10 cellular contexts compared by ENCODE assay signal in the genomic region with DNA sequence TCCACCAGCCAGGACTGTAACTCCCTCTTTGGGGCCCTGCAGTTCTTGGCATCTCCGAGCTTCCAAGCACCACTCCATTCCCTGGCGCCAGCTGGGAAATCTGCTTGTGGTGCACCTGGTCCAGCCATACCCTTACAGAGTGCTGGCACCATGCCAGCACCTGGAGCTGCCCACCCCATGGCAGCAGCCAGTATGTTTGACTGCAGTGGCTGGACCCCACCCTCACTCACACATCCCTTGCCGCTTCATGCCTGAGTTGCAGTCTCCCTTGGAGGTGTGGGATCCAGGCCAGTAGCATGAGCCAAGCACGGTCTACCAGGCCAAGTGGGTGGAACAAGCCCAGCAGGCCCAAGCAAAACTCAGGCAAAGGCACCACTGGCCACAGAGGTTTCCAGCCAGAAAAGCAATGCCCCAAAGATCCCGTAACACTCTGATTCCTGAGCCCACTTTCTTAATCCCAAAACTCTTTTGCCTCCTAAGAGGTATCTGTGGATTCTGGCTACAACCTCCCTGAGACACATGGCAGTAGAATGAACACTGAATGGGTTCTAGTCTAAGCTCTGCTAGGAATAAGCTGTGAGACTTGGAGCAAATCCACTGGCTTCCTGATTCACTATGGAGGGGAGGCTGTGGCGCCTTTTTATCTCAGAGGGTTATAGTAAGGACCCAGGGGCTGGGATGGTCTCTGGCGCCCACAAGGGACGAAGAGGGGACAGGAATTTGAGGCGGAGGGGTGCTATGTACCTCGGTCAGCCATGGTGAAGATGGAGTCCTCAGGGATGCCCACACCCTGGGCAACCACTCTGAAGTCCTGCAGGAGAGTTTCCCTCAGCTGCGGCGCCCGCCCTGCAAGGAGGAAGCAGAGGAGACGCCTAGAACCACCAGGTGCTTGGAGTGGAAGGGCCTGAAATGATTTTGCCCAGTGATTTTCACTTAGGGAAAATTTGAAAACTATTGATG. TPM values are rescaled to one million over a fixed set of nuclear protein-coding genes. Genes with fewer than 3 reads are reported as not detected.
DNase-seq lines count a peak whose midpoint lies in the region; ATAC-seq and TF ChIP-seq lines count a peak whose summit lies in the region.
"Had no signal": no experiment of that assay in that cellular context is flagged by ENCODE, and none has a peak within 500 bp of the region (broad histone marks: within the 10 kb centered on the region; RNA-seq: fewer than 3 reads in every experiment).

No MANE protein-coding gene starts in this region.

- no peak overlapping the region for H3K4me3 Mint-ChIP-seq in activated naive CD8-positive, alpha-beta T cell treated with anti-CD3 and anti-CD28 coated beads for 36 hours
- H3K4me3 Mint-ChIP-seq: activated CD8-positive, alpha-beta memory T cell treated with anti-CD3 and anti-CD28 coated beads, Interleukin-2, amount 10 ng/mL, durations not matched to agents 7 days and 5 days; CD8-positive, alpha-beta T cell had no signal

- DNase-seq in BE2C (no peak), NCI-H1105 treated with DMSO at 0.1 percent for 48 hours (lab: John Stamatoyannopoulos, UW) (peak; percentile 88), colonic mucosa (peak; percentile 51), mucosa of descending colon (peak in 2 of 3 donors; percentile 51 to 60), occipital lobe (lab: John Stamatoyannopoulos, UW) (no peak), GF-D8 (lab: John Stamatoyannopoulos, UW) (no peak)
- no peak for DNase-seq in activated naive CD8-positive, alpha-beta T cell treated with anti-CD3 and anti-CD28 coated beads for 36 hours
- DNase-seq: activated CD8-positive, alpha-beta memory T cell treated with anti-CD3 and anti-CD28 coated beads, Interleukin-2, amount 10 ng/mL, durations not matched to agents 7 days and 5 days; CD8-positive, alpha-beta T cell had no signal

- H3K36me3 Mint-ChIP-seq in activated naive CD8-positive, alpha-beta T cell treated with anti-CD3 and anti-CD28 coated beads for 36 hours = no peaks in the 10 kb centered on the region
- H3K36me3 Mint-ChIP-seq: activated CD8-positive, alpha-beta memory T cell treated with anti-CD3 and anti-CD28 coated beads, Interleukin-2, amount 10 ng/mL, durations not matched to agents 7 days and 5 days; CD8-positive, alpha-beta T cell had no signal

- no peaks in the 10 kb centered on the region for H3K4me1 Mint-ChIP-seq in activated naive CD8-positive, alpha-beta T cell treated with anti-CD3 and anti-CD28 coated beads for 36 hours
- H3K4me1 Mint-ChIP-seq: activated CD8-positive, alpha-beta memory T cell treated with anti-CD3 and anti-CD28 coated beads, Interleukin-2, amount 10 ng/mL, durations not matched to agents 7 days and 5 days had no signal

- H3K27me3 ChIP-seq in BE2C (no peaks in the 10 kb centered on the region), colonic mucosa (no peaks in the 10 kb centered on the region)

- peaks cover 17% of the 10 kb centered on the region for H3K27me3 Mint-ChIP-seq in activated naive CD8-positive, alpha-beta T cell treated with anti-CD3 and anti-CD28 coated beads for 36 hours

- no peak overlapping the region for H3K27ac Mint-ChIP-seq in activated naive CD8-positive, alpha-beta T cell treated with anti-CD3 and anti-CD28 coated beads for 36 hours
- H3K27ac Mint-ChIP-seq: activated CD8-positive, alpha-beta memory T cell treated with anti-CD3 and anti-CD28 coated beads, Interleukin-2, amount 10 ng/mL, durations not matched to agents 7 days and 5 days; CD8-positive, alpha-beta T cell had no signal

- no peak overlapping the region for H3K9ac ChIP-seq in colonic mucosa (ENCODE audit: low read depth in 2 of 2, low read length in 2 of 2)

- peak; percentile 20; the same call in 1 of the 2 replicates for TF ChIP-seq CTCF in BE2C (IDR thresholded peaks at IDR 0.05; ENCODE audit: low read depth, low read length)
- TF ChIP-seq CTCF in colonic mucosa (IDR thresholded peaks at IDR 0.05) = no peak
- no peak for TF ChIP-seq CTCF in mucosa of descending colon (IDR thresholded peaks at IDR 0.05)

- peak; percentile 40 for ATAC-seq in mucosa of descending colon
- no peak for ATAC-seq in HG03039 (IDR thresholded peaks at IDR 0.05; ENCODE audit: unreplicated experiment)
- ATAC-seq: activated CD8-positive, alpha-beta memory T cell treated with anti-CD3 and anti-CD28 coated beads, Interleukin-2, amount 10 ng/mL, durations not matched to agents 7 days and 5 days; CD8-positive, alpha-beta T cell had no signal

- intact Hi-C loops in colonic mucosa (cut with DNase I) (no loop called here), mucosa of descending colon (cut with DNase I, micrococcal nuclease) (no loop called here)

- no peaks in the 10 kb centered on the region for H3K9me3 Mint-ChIP-seq in activated naive CD8-positive, alpha-beta T cell treated with anti-CD3 and anti-CD28 coated beads for 36 hours
- H3K9me3 Mint-ChIP-seq: CD8-positive, alpha-beta T cell had no signal

- H3K4me3 ChIP-seq in BE2C (ENCODE audit: low read depth, low read length) = no peak overlapping the region
- no peak overlapping the region for H3K4me3 ChIP-seq in colonic mucosa
- H3K4me3 ChIP-seq in mucosa of descending colon = no peak overlapping the region

- H3K9me3 ChIP-seq in BE2C = no peaks in the 10 kb centered on the region
- no peaks in the 10 kb centered on the region for H3K9me3 ChIP-seq in colonic mucosa
- H3K9me3 ChIP-seq in mucosa of descending colon = no peaks in the 10 kb centered on the region

- H3K27ac ChIP-seq in colonic mucosa = no peak overlapping the region

- H3K4me1 ChIP-seq in BE2C = no peaks in the 10 kb centered on the region
- H3K4me1 ChIP-seq in colonic mucosa = no peaks in the 10 kb centered on the region
- H3K4me1 ChIP-seq in mucosa of descending colon (ENCODE audit: low read depth) = no peaks in the 10 kb centered on the region

- no peaks in the 10 kb centered on the region for H3K36me3 ChIP-seq in BE2C
- no peaks in the 10 kb centered on the region for H3K36me3 ChIP-seq in colonic mucosa
- no peaks in the 10 kb centered on the region for H3K36me3 ChIP-seq in mucosa of descending colon (ENCODE audit: low read depth)

RNA-seq across cellular contexts. Expression of a gene that starts 5.6 kb away (rescaled TPM):
- 0.56 TPM for polyA plus RNA-seq in BE2C (2012; ENCODE audit: insufficient read depth, insufficient read length, low read depth)
- total RNA-seq in colonic mucosa (1 to 10 TPM; 1.5 to 5.7 TPM), mucosa of descending colon (under 1 TPM in 2 of 3 donors, not detected in 1; 0.63 to 0.81 TPM), occipital lobe (1.6 TPM)
- total RNA-seq in activated naive CD8-positive, alpha-beta T cell treated with anti-CD3 and anti-CD28 coated beads for 36 hours = not detected
- total RNA-seq: activated CD8-positive, alpha-beta memory T cell treated with anti-CD3 and anti-CD28 coated beads, Interleukin-2, amount 10 ng/mL, durations not matched to agents 7 days and 5 days; CD8-positive, alpha-beta T cell had no signal

RNA-seq across cellular contexts. Expression of a gene that starts 26.6 kb away (rescaled TPM):
- polyA plus RNA-seq in BE2C (2012; ENCODE audit: insufficient read depth, insufficient read length, low read depth) = not detected
- total RNA-seq in colonic mucosa (10 to 100 TPM; 27.2 to 33.8 TPM), mucosa of descending colon (10 to 100 TPM; 12.3 to 36.9 (median 13.6) TPM), occipital lobe (3.3 TPM)
- not detected for total RNA-seq in activated naive CD8-positive, alpha-beta T cell treated with anti-CD3 and anti-CD28 coated beads for 36 hours
- total RNA-seq: activated CD8-positive, alpha-beta memory T cell treated with anti-CD3 and anti-CD28 coated beads, Interleukin-2, amount 10 ng/mL, durations not matched to agents 7 days and 5 days; CD8-positive, alpha-beta T cell had no signal

Comparison
In these comparisons a context has a peak if more than half of its experiments do, and no peak if none do; other contexts are left out.
1. DNase-seq: peak in NCI-H1105 treated with DMSO at 0.1 percent for 48 hours (single experiment), colonic mucosa (single experiment) and mucosa of descending colon (2 of 3); none in BE2C (single experiment), activated naive CD8-positive, alpha-beta T cell treated with anti-CD3 and anti-CD28 coated beads for 36 hours (single experiment), occipital lobe (single experiment) and GF-D8 (single experiment).